In the genomic region with DNA sequence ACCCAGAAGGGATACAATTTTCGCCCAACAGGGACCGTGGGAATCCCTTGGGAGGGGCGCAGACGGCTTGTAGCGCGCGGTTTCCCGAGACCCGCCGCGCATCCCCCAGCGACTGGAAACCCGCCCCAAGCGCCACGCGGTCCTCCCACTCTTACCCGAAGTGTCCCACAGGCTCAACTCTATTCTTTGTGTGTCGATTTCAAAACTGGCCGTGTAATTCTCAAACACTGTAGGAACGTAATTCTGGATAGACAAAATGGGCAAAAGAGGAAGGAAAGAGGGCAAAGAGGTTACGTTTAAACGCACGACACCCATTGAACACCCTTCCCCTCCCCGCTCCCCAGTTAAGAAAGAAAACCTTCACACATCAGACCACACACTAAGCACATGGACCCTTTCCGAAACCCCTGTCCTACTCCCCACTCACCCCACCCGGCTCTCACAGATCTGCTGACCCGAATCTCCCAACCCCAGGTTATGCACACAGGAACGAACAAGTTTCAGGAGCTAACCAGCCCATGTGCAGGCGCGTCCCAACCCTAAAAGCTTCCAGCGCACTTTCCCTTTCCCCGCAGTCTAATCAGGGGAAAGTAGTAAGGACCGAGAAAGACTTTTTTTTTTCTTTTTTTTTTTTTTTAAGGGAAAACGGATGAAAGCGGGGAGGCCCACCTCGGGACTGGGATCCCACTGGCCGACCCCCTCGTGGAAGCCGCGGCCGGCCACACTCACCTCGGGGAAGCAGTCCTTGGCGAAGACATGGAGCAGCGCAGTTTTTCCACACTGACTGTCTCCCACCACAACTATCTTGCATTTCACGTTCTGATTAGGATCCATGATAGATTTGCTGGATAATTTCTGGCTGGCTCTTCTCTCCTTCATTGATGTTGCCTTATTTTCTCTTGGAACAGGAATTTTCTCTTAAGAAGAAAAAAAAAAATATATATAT, we compare ENCODE assay signal across 8 cellular contexts. TPM values are rescaled to one million over a fixed set of nuclear protein-coding genes. Genes with fewer than 3 reads are reported as not detected.
DNase-seq lines count a peak whose midpoint lies in the region; ATAC-seq and TF ChIP-seq lines count a peak whose summit lies in the region.

No MANE protein-coding gene starts in this region.

- no peaks in the 10 kb centered on the region for H3K9me3 ChIP-seq in upper lobe of left lung

- H3K4me1 ChIP-seq in upper lobe of left lung = peaks cover 0 to 34% (median 2%) of the 10 kb centered on the region in 4 donors

- H3K36me3 ChIP-seq in upper lobe of left lung = no peaks in the 10 kb centered on the region

- TF ChIP-seq CTCF in GM10248 (IDR thresholded peaks at IDR 0.05; ENCODE audit: control extremely low read depth, extremely low read depth, low read depth, missing control alignments) = no peak
- no peak for TF ChIP-seq CTCF in choroid plexus epithelial cell (conservative IDR thresholded peaks at IDR 0.05; ENCODE audit: low read depth, low read length)
- TF ChIP-seq CTCF in lower leg skin (IDR thresholded peaks at IDR 0.05) = no peak
- no peak for TF ChIP-seq CTCF in upper lobe of left lung (IDR thresholded peaks at IDR 0.05)

- DNase-seq in GM10248 (ENCODE audit: extremely low spot score) (peak; percentile 21), NCI-H2171 (lab: John Stamatoyannopoulos, UW) (peak; percentile 38), choroid plexus epithelial cell (ENCODE audit: low read depth) (peak; percentile 73), lower leg skin (ENCODE audit: low spot score in 2 of 2) (peak in 1 of 2 donors; percentile 87), upper lobe of left lung (peak; percentile 27 to 54), NCI-H2196 treated with DMSO at 0.1 percent for 48 hours (lab: John Stamatoyannopoulos, UW; ENCODE audit: unreplicated experiment) (no peak)

- intact Hi-C loops in lower leg skin (cut with DNase I; ENCODE audit: low total_unique reads) = loop anchor here (10.0 kb wide), 1 partner anchor 892 kb away; no protein-coding TSS in a partner anchor

- TF ChIP-seq POLR2A in lower leg skin (IDR thresholded peaks at IDR 0.05) (no peak), upper lobe of left lung (IDR thresholded peaks at IDR 0.05) (peak in 1 of 4 donors; percentile 4)

- no peak for TF ChIP-seq EP300 in upper lobe of left lung (IDR thresholded peaks at IDR 0.05)

- peak overlapping the region; percentile 89 to 93 (median 90) for H3K27ac ChIP-seq in upper lobe of left lung

- peaks cover 0 to 13% (median 2%) of the 10 kb centered on the region in 4 donors for H3K27me3 ChIP-seq in upper lobe of left lung

- peak overlapping the region; percentile 93 for H3K4me3 ChIP-seq in choroid plexus epithelial cell (ENCODE audit: low read depth, low read length)
- peak overlapping the region; percentile 81 for H3K4me3 ChIP-seq in lower leg skin (ENCODE audit: low read depth, poor library complexity, severe bottlenecking)
- H3K4me3 ChIP-seq in upper lobe of left lung = peak overlapping the region; percentile 12 to 72 (median 62)

- POLR2A ChIA-PET in GM10248 (lab: Yijun Ruan, JAX) = no interaction called here

- peak; percentile 44 to 50 for ATAC-seq in upper lobe of left lung (ENCODE audit: low FRiP score in 2 of 2)
- ATAC-seq in HG03108 (IDR thresholded peaks at IDR 0.05; ENCODE audit: unreplicated experiment) = no peak
- no peak for ATAC-seq in GM21515 (IDR thresholded peaks at IDR 0.05; ENCODE audit: unreplicated experiment)

- 0% methylated on average over 45 of the region's 45 CpGs for WGBS in lower leg skin, 2 donors
- WGBS in upper lobe of left lung, 2 donors = 1 to 2% methylated on average over 29 to 33 of the region's 45 CpGs

- CTCF ChIA-PET in GM10248 (lab: Yijun Ruan, JAX) = no interaction called here

RNA-seq across cellular contexts. Expression of a gene that starts 0.7 kb away (rescaled TPM):
- total RNA-seq in lower leg skin (10 to 100 TPM; 35.5 to 66.8 (median 47.6) TPM), upper lobe of left lung (10 to 100 TPM; 13.0 to 40.0 (median 26.7) TPM)

Comparison
In these comparisons a context has a peak if more than half of its experiments do, and no peak if none do; other contexts are left out.
1. ATAC-seq: peak in upper lobe of left lung (2 of 2); none in HG03108 (single experiment) and GM21515 (single experiment).
2. Peak in every context shown above with its lines, with median percentiles within 50 percentile points of each other: H3K4me3 ChIP-seq.